Comparison of ENCODE assay signal across 1 cellular context in the genomic region with DNA sequence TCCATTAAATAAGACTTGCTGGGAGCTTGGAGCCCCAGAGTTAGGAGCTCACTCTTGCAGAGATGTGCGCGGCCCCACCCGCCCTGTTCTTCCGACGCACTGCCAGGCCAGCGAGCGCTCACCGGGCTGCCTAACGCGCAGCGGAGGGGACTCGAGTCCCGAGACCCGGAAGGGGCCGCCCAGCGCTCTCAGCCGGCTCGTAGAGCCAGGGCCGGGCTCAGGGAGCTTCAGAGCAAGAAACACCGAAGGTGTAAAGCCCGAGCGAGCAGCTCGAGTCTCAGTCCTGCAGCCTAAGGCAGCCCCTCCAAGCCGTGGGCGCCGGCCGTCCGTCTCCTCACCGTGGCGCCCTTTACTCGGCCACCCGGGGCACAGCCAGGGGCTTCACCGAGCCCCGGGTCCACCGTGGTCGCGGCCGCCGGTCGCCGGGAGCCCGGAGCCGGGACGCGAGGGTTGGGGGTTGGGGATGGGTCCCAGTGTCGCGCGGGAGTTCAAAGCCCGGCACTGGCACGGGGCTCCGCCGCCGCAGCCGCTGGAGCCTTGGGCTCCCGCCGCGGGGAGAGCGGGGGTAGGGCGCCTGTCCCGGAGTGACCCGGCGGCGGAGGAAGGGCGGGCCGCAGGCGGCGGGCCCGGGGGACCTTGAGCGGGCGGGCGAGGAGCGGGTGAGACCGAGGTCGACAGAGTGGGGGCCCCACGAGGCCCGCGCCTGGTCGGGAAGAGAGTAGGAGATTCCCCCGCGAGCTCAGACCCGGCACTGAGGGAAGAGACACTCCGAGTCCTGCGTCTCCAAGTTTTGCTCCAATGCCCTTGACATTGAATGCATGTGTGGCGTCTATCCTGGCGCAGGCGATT.
TF ChIP-seq lines count a peak whose summit lies in the region.

No MANE protein-coding gene starts in this region.

TF ChIP-seq in K562, 482 proteins besides CTCF, POLR2A, EP300 and RAD21 (continued from another document and continues in another):
- 0 out of 2 replicates have a peak, but pooled peaks have one; percentile 29 for TF ChIP-seq MGA (IDR thresholded peaks at IDR 0.05)
- TF ChIP-seq FUS (optimal IDR thresholded peaks at IDR 0.05; ENCODE audit: low read depth, low read length) = no peak
- TF ChIP-seq SMAD2 (IDR thresholded peaks at IDR 0.05; ENCODE audit: low read depth, low read length) = no peak
- peak; percentile 94 for TF ChIP-seq ZFX (CRISPR knock-in tag; IDR thresholded peaks at IDR 0.05)
- TF ChIP-seq ELF2 (CRISPR knock-in tag; IDR thresholded peaks at IDR 0.05) = peak; percentile 50; the same call in 1 of the 2 replicates
- peak; percentile 37; the same call in 1 of the 2 replicates for TF ChIP-seq ZBTB17 (CRISPR knock-in tag; IDR thresholded peaks at IDR 0.05)
- TF ChIP-seq, protein P1, sequence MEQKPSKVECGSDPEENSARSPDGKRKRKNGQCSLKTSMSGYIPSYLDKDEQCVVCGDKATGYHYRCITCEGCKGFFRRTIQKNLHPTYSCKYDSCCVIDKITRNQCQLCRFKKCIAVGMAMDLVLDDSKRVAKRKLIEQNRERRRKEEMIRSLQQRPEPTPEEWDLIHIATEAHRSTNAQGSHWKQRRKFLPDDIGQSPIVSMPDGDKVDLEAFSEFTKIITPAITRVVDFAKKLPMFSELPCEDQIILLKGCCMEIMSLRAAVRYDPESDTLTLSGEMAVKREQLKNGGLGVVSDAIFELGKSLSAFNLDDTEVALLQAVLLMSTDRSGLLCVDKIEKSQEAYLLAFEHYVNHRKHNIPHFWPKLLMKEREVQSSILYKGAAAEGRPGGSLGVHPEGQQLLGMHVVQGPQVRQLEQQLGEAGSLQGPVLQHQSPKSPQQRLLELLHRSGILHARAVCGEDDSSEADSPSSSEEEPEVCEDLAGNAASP (IDR thresholded peaks at IDR 0.05) = peak; percentile 79
- TF ChIP-seq U2AF1 (optimal IDR thresholded peaks at IDR 0.05; ENCODE audit: low read depth, low read length) = peak; percentile 44
- TF ChIP-seq SMAD4 (CRISPR knock-in tag; conservative IDR thresholded peaks at IDR 0.05) = peak; percentile 96
- no peak for TF ChIP-seq GTF2A2 (tag; IDR thresholded peaks at IDR 0.05)
- TF ChIP-seq NFE2 (IDR thresholded peaks at IDR 0.05; ENCODE audit: low read depth) = no peak
- peak; percentile 44 for TF ChIP-seq POLR2B (IDR thresholded peaks at IDR 0.05; ENCODE audit: low read depth, partially characterized antibody)
- TF ChIP-seq CAMTA2 (CRISPR knock-in tag; conservative IDR thresholded peaks at IDR 0.05) = no peak
- no peak for TF ChIP-seq PHTF2 (CRISPR knock-in tag; IDR thresholded peaks at IDR 0.05)
- no peak for TF ChIP-seq FOXA1 (IDR thresholded peaks at IDR 0.05; ENCODE audit: borderline replicate concordance)
- TF ChIP-seq ETS2 (tag; IDR thresholded peaks at IDR 0.05; ENCODE audit: borderline replicate concordance, poor library complexity, severe bottlenecking) = no peak
- TF ChIP-seq GABPB1 (CRISPR knock-in tag; IDR thresholded peaks at IDR 0.05) = peak; percentile 49; the same call in 1 of the 2 replicates
- peak in 1 of 3 experiments; percentile 31 for TF ChIP-seq YY1 (IDR thresholded peaks at IDR 0.05; ENCODE audit: borderline replicate concordance in 1 of 3, control insufficient read depth in 1 of 3, extremely low read depth in 1 of 3, insufficient read depth in 3 of 3, insufficient read length in 1 of 3, insufficient replicate concordance in 2 of 3, low read depth in 1 of 3, low read length in 2 of 3)
- TF ChIP-seq HMGN3 (IDR thresholded peaks at IDR 0.05; ENCODE audit: borderline replicate concordance, extremely low read depth, insufficient read length, low read depth, low read length) = peak; percentile 67
- TF ChIP-seq CREB1 (IDR thresholded peaks at IDR 0.05) = no peak
- peak; percentile 36; the same call in 1 of the 2 replicates for TF ChIP-seq CREB1 (CRISPR knock-in tag; IDR thresholded peaks at IDR 0.05)
- peak; percentile 38; the same call in 1 of the 2 replicates for TF ChIP-seq NFIC (IDR thresholded peaks at IDR 0.05)
- no peak for TF ChIP-seq SRSF7 (optimal IDR thresholded peaks at IDR 0.05; ENCODE audit: low read depth, low read length)
- TF ChIP-seq, protein P2, sequence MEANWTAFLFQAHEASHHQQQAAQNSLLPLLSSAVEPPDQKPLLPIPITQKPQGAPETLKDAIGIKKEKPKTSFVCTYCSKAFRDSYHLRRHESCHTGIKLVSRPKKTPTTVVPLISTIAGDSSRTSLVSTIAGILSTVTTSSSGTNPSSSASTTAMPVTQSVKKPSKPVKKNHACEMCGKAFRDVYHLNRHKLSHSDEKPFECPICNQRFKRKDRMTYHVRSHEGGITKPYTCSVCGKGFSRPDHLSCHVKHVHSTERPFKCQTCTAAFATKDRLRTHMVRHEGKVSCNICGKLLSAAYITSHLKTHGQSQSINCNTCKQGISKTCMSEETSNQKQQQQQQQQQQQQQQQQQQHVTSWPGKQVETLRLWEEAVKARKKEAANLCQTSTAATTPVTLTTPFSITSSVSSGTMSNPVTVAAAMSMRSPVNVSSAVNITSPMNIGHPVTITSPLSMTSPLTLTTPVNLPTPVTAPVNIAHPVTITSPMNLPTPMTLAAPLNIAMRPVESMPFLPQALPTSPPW (CRISPR knock-in tag; IDR thresholded peaks at IDR 0.05) = peak; percentile 95
- TF ChIP-seq, protein P3, sequence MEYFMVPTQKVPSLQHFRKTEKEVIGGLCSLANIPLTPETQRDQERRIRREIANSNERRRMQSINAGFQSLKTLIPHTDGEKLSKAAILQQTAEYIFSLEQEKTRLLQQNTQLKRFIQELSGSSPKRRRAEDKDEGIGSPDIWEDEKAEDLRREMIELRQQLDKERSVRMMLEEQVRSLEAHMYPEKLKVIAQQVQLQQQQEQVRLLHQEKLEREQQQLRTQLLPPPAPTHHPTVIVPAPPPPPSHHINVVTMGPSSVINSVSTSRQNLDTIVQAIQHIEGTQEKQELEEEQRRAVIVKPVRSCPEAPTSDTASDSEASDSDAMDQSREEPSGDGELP (CRISPR knock-in tag; IDR thresholded peaks at IDR 0.05; ENCODE audit: borderline replicate concordance) = peak; percentile 54; the same call in 1 of the 2 replicates
- TF ChIP-seq RBM14 (IDR thresholded peaks at IDR 0.05; ENCODE audit: borderline replicate concordance, insufficient read depth, low read depth, low read length) = no peak
- TF ChIP-seq CTBP1 (IDR thresholded peaks at IDR 0.05; ENCODE audit: borderline replicate concordance) = peak; percentile 75
- TF ChIP-seq ZNF696 (CRISPR knock-in tag; conservative IDR thresholded peaks at IDR 0.05) = no peak
- no peak for TF ChIP-seq ZC3H4 (CRISPR knock-in tag; IDR thresholded peaks at IDR 0.05; ENCODE audit: borderline replicate concordance)
- peak; percentile 87 for TF ChIP-seq ESRRA (IDR thresholded peaks at IDR 0.05; ENCODE audit: borderline replicate concordance, low read depth)
- TF ChIP-seq, protein P4, sequence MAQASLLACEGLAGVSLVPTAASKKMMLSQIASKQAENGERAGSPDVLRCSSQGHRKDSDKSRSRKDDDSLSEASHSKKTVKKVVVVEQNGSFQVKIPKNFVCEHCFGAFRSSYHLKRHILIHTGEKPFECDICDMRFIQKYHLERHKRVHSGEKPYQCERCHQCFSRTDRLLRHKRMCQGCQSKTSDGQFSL (CRISPR knock-in tag; IDR thresholded peaks at IDR 0.05) = no peak
- TF ChIP-seq, protein P4 (tag; IDR thresholded peaks at IDR 0.05) = peak in 1 of 2 experiments; percentile 39; a peak in 1 of 4 replicates
- peak; percentile 10; the same call in 1 of the 2 replicates for TF ChIP-seq E2F3 (CRISPR knock-in tag; IDR thresholded peaks at IDR 0.05)
- no peak for TF ChIP-seq ZNF655 (CRISPR knock-in tag; IDR thresholded peaks at IDR 0.05)
